16 cellular contexts compared by ENCODE assay signal in genomic region chr19:16949496-16950023, GRCh38.
"Had no signal": no experiment of that assay in that cellular context is flagged by ENCODE, and none has a peak within 500 bp of the region (broad histone marks: within the 10 kb centered on the region; RNA-seq: fewer than 3 reads in every experiment).

No MANE protein-coding gene starts in this region.

- DNase-seq: effector memory CD8-positive, alpha-beta T cell; esophagus squamous epithelium; foreskin fibroblast; glutamatergic neuron; islet precursor cell; left ventricle myocardium inferior; lower lobe of right lung; naive B cell; occipital lobe; stimulated activated naive CD4-positive, alpha-beta T cell; trophoblast cell had no signal

- H3K4me1 Mint-ChIP-seq: naive B cell, nephron had no signal

- H3K36me3 Mint-ChIP-seq: naive B cell had no signal

- H3K9me3 Mint-ChIP-seq: dendritic cell treated with granulocyte-macrophage colony-stimulating factor and Interleukin-4, amounts not matched to agents 40 ng/mL and 50 ng/mL, for 4 days; effector memory CD8-positive, alpha-beta T cell had no signal

- H3K4me3 Mint-ChIP-seq: dendritic cell treated with granulocyte-macrophage colony-stimulating factor and Interleukin-4, amounts not matched to agents 40 ng/mL and 50 ng/mL, for 4 days; effector memory CD8-positive, alpha-beta T cell; memory B cell; naive B cell; nephron had no signal

- H3K27ac Mint-ChIP-seq: dendritic cell treated with granulocyte-macrophage colony-stimulating factor and Interleukin-4, amounts not matched to agents 40 ng/mL and 50 ng/mL, for 4 days; effector memory CD8-positive, alpha-beta T cell; memory B cell; naive B cell; nephron had no signal

- ATAC-seq: effector memory CD8-positive, alpha-beta T cell; gastroesophageal sphincter; lower lobe of right lung; sciatic nerve had no signal
